In the genomic region with DNA sequence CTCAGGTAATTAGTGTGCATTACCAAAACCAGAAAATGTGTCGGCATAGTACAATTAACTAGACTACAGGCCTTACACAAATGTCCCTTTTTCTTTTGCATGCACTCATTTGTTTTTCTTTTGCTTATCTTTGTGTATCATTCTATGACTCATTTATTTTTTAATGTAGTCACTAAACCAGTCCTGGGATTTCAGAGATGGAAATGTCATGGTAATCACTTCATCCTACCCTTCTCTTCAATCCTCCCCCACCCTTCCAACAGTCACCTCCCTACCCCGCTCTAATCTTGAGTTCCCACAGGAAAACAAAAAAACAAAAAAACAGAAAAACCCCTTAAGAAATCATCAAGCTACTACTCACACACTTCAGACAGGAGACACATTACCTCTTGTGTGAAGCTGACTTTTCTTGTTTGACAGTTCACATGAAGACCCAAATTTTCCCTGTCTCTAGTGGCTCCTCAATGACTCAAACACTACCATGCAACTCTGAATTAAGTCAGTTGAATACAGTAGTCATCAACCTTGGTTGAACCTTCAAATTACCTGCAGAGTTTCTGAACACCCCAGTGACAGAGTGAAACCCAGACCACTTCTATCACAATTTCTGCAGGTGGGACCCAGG, we compare ENCODE assay signal across 22 cellular contexts.
A peak's percentile ranks its signal among the peaks of the same experiment; 100 is the strongest.
DNase-seq lines count a peak whose midpoint lies in the region; ATAC-seq and TF ChIP-seq lines count a peak whose summit lies in the region.
"Had no signal": no experiment of that assay in that cellular context is flagged by ENCODE, and none has a peak within 500 bp of the region (broad histone marks: within the 10 kb centered on the region; RNA-seq: fewer than 3 reads in every experiment).

No MANE protein-coding gene starts in this region.

- WGBS in urinary bladder = 70% methylated on average over 2 of the region's 2 CpGs
- 91 to 94% methylated on average over 2 of the region's 2 CpGs for whole genome bisulfite sequencing in upper lobe of left lung, 2 donors

- peaks cover 3% of the 10 kb centered on the region; the same call in 1 of the 2 replicates for H3K27me3 Mint-ChIP-seq in HFFc6 (ENCODE audit: insufficient read depth)
- H3K27me3 Mint-ChIP-seq: activated CD8-positive, alpha-beta memory T cell treated with anti-CD3 and anti-CD28 coated beads, Interleukin-2, amount 10 ng/mL, durations not matched to agents 7 days and 5 days had no signal

- H3K27ac Mint-ChIP-seq in HFFc6 = peak overlapping the region; percentile 44
- H3K27ac Mint-ChIP-seq: activated CD8-positive, alpha-beta memory T cell treated with anti-CD3 and anti-CD28 coated beads, Interleukin-2, amount 10 ng/mL, durations not matched to agents 7 days and 5 days; dendritic cell treated with granulocyte-macrophage colony-stimulating factor and Interleukin-4, amounts not matched to agents 40 ng/mL and 50 ng/mL, for 4 days had no signal

- no peak for TF ChIP-seq CTCF in HFFc6 (IDR thresholded peaks at IDR 0.05)
- TF ChIP-seq CTCF in foreskin keratinocyte (conservative IDR thresholded peaks at IDR 0.05) = no peak
- no peak for TF ChIP-seq CTCF in upper lobe of left lung (IDR thresholded peaks at IDR 0.05)

- H3K4me3 ChIP-seq in urinary bladder (ENCODE audit: low read depth, low read length) (no peak overlapping the region), upper lobe of left lung (no peak overlapping the region)
- H3K4me3 ChIP-seq: esophagus muscularis mucosa, thyroid gland had no signal

- TF ChIP-seq EP300 in upper lobe of left lung (IDR thresholded peaks at IDR 0.05) = no peak

- H3K4me1 Mint-ChIP-seq in HFFc6 (ENCODE audit: low read depth) = peaks cover 22% of the 10 kb centered on the region
- H3K4me1 Mint-ChIP-seq: activated CD8-positive, alpha-beta memory T cell treated with anti-CD3 and anti-CD28 coated beads, Interleukin-2, amount 10 ng/mL, durations not matched to agents 7 days and 5 days had no signal

- H3K4me1 ChIP-seq in foreskin keratinocyte (no peaks in the 10 kb centered on the region), urinary bladder (ENCODE audit: insufficient read depth) (no peaks in the 10 kb centered on the region), upper lobe of left lung (no peaks in the 10 kb centered on the region)
- H3K4me1 ChIP-seq: esophagus muscularis mucosa, thyroid gland had no signal

- DNase-seq in HFFc6 = peak; percentile 55
- DNase-seq in amniotic epithelial cell (ENCODE audit: low read depth) = peak; percentile 74
- no peak for DNase-seq in foreskin keratinocyte
- DNase-seq in NCI-H345 treated with DMSO at 0.1 percent for 48 hours (lab: John Stamatoyannopoulos, UW; ENCODE audit: unreplicated experiment) = no peak
- DNase-seq in upper lobe of left lung = no peak
- DNase-seq: activated CD4-positive, CD25-positive, alpha-beta regulatory T cell treated with anti-CD3 and anti-CD28 coated beads, Interleukin-2, amount 50 U/mL, for 72 hours; activated CD8-positive, alpha-beta memory T cell treated with anti-CD3 and anti-CD28 coated beads, Interleukin-2, amount 10 ng/mL, durations not matched to agents 7 days and 5 days; activated gamma-delta T cell treated with Interleukin-2 at 50 U/mL for 16 hours; hypothalamus; Karpas-422; NCI-H1417 treated with DMSO at 0.1 percent for 48 hours; NCI-H226; Right ventricle myocardium superior; small intestine; T-helper 2 cell; thyroid gland had no signal

- ATAC-seq in foreskin keratinocyte (peak; percentile 48), upper lobe of left lung (ENCODE audit: low FRiP score in 2 of 2) (no peak), GM21723 (IDR thresholded peaks at IDR 0.05; ENCODE audit: unreplicated experiment) (no peak)
- ATAC-seq: activated CD8-positive, alpha-beta memory T cell treated with anti-CD3 and anti-CD28 coated beads, Interleukin-2, amount 10 ng/mL, durations not matched to agents 7 days and 5 days; left lobe of liver had no signal

- peaks cover 0 to 6% (median 0%) of the 10 kb centered on the region in 4 donors for H3K9me3 ChIP-seq in upper lobe of left lung
- H3K9me3 ChIP-seq: thyroid gland had no signal

- H3K9me3 Mint-ChIP-seq in HFFc6 = peaks cover 5% of the 10 kb centered on the region; the same call in 1 of the 2 replicates
- H3K9me3 Mint-ChIP-seq: dendritic cell treated with granulocyte-macrophage colony-stimulating factor and Interleukin-4, amounts not matched to agents 40 ng/mL and 50 ng/mL, for 4 days had no signal

- H3K36me3 ChIP-seq in urinary bladder (ENCODE audit: insufficient read depth) = no peaks in the 10 kb centered on the region
- H3K36me3 ChIP-seq in upper lobe of left lung = no peaks in the 10 kb centered on the region
- H3K36me3 ChIP-seq: esophagus muscularis mucosa, thyroid gland had no signal

- TF ChIP-seq POLR2A in upper lobe of left lung (IDR thresholded peaks at IDR 0.05) = no peak

- peak overlapping the region; percentile 71 for H3K4me3 Mint-ChIP-seq in HFFc6
- H3K4me3 Mint-ChIP-seq: activated CD8-positive, alpha-beta memory T cell treated with anti-CD3 and anti-CD28 coated beads, Interleukin-2, amount 10 ng/mL, durations not matched to agents 7 days and 5 days; dendritic cell treated with granulocyte-macrophage colony-stimulating factor and Interleukin-4, amounts not matched to agents 40 ng/mL and 50 ng/mL, for 4 days had no signal

- no peaks in the 10 kb centered on the region for H3K36me3 Mint-ChIP-seq in HFFc6 (ENCODE audit: low read depth)
- H3K36me3 Mint-ChIP-seq: activated CD8-positive, alpha-beta memory T cell treated with anti-CD3 and anti-CD28 coated beads, Interleukin-2, amount 10 ng/mL, durations not matched to agents 7 days and 5 days had no signal

- H3K27ac ChIP-seq in foreskin keratinocyte (no peak overlapping the region), urinary bladder (ENCODE audit: low read depth) (peak overlapping the region; percentile 74), upper lobe of left lung (no peak overlapping the region)
- H3K27ac ChIP-seq: C4-2B, esophagus muscularis mucosa, thyroid gland had no signal

- H3K27me3 ChIP-seq in foreskin keratinocyte (peaks cover 5% of the 10 kb centered on the region), upper lobe of left lung (no peaks in the 10 kb centered on the region)
- H3K27me3 ChIP-seq: thyroid gland had no signal

Comparison
In these comparisons a context has a peak if more than half of its experiments do, and no peak if none do; other contexts are left out.
1. DNase-seq: peak in HFFc6 (single experiment) and amniotic epithelial cell (single experiment); none in foreskin keratinocyte (0 of 2), NCI-H345 treated with DMSO at 0.1 percent for 48 hours (single experiment) and upper lobe of left lung (0 of 2).